In genomic region chr14:51628230-51628629, GRCh38 we compare ENCODE assay signal across 5 cellular contexts.
"Had no signal": no experiment of that assay in that cellular context is flagged by ENCODE, and none has a peak within 500 bp of the region (broad histone marks: within the 10 kb centered on the region; RNA-seq: fewer than 3 reads in every experiment).

No MANE protein-coding gene starts in this region.

- H3K4me2 ChIP-seq: GM23338 had no signal

- DNase-seq: H9, HCEC 1CT, IMR-90 had no signal

- ATAC-seq: GM23338, K562 had no signal

- H2AFZ ChIP-seq: GM23338 had no signal

- H3K4me3 ChIP-seq: GM23338, K562 had no signal
